Comparison of ENCODE assay signal across 8 cellular contexts in genomic region chr17:59859444-59860025, GRCh38. TPM values are rescaled to one million over a fixed set of nuclear protein-coding genes. Genes with fewer than 3 reads are reported as not detected.
DNase-seq lines count a peak whose midpoint lies in the region; ATAC-seq, FAIRE-seq and TF ChIP-seq lines count a peak whose summit lies in the region.

No MANE protein-coding gene starts in this region.

- no peak overlapping the region for H3K4me3 ChIP-seq in astrocyte of the spinal cord (ENCODE audit: low read depth, low read length)

- DNase-seq in M059J (ENCODE audit: low read depth) (peak; percentile 59), astrocyte of the spinal cord (ENCODE audit: low read depth, low spot score) (peak; percentile 80), lung microvascular endothelial cell (ENCODE audit: low read depth in 2 of 2) (peak; percentile 76 to 78), DMS79 (lab: John Stamatoyannopoulos, UW) (no peak), DMS153 (lab: John Stamatoyannopoulos, UW) (no peak), NCI-H2227 treated with DMSO at 0.1 percent for 48 hours (lab: John Stamatoyannopoulos, UW) (no peak)

- ATAC-seq in HG02678 (IDR thresholded peaks at IDR 0.05; ENCODE audit: unreplicated experiment), result no peak

- in situ Hi-C loops in astrocyte of the spinal cord (cut with HindIII; ENCODE audit: low sequenced_read_pairs), result no loop called here

- peak; percentile 92 for FAIRE-seq in G401.6 (lab: Jason Lieb, UNC)

- TF ChIP-seq CTCF in astrocyte of the spinal cord (IDR thresholded peaks at IDR 0.05; ENCODE audit: low read depth, low read length), result peak; percentile 53

RNA-seq across cellular contexts. Expression of gene TUBD1, which starts 33.2 kb away (rescaled TPM):
- total RNA-seq in M059J (2014; rRNA removed; shearing (Covaris generic)), result 9.2 and 11.4 TPM in 2 replicates
- 5.0 and 8.3 TPM in 2 replicates for total RNA-seq in lung microvascular endothelial cell

RNA-seq across cellular contexts. Expression of gene RPS6KB1, which starts 33.4 kb away (rescaled TPM):
- total RNA-seq in M059J (2014; rRNA removed; shearing (Covaris generic)), result 15.7 and 25.0 TPM in 2 replicates
- 17.7 and 24.2 TPM in 2 replicates for total RNA-seq in lung microvascular endothelial cell

Comparison
In these comparisons a context has a peak if more than half of its experiments do, and no peak if none do; other contexts are left out.
1. DNase-seq: peak in M059J (single experiment), astrocyte of the spinal cord (single experiment) and lung microvascular endothelial cell (2 of 2); none in DMS79 (single experiment), DMS153 (single experiment) and NCI-H2227 treated with DMSO at 0.1 percent for 48 hours (single experiment).